Comparison of ENCODE assay signal across 8 cellular contexts in the genomic region with DNA sequence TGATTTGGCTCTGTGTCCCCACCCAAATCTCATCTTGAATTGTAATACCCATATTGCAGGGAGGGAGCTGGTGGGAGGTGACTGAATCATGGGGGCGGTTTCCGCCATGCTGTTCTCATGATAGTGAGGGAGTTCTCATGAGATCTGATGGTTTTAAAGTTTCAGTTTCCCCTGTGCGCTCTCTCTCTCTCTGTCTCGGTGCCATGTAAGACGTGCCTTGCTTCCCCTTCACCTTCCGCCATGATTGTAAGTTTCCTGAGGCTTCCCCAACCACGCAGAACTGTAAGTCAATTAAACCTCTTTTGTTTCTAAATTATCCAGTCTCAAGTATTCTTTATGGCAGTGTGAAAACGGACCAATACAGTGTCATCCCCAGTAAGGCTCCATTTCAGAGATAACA.
"Had no signal": no experiment of that assay in that cellular context is flagged by ENCODE, and none has a peak within 500 bp of the region (broad histone marks: within the 10 kb centered on the region; RNA-seq: fewer than 3 reads in every experiment).

No MANE protein-coding gene starts in this region.

- DNase-seq: GDM1, GF-D8 had no signal

- ATAC-seq: GM12878 had no signal

- H3K4me3 ChIP-seq: GM12878 had no signal

- FAIRE-seq: G401.6, GM12878, GM12891, GM12892, GM18507, GM19239 had no signal
